Comparison of ENCODE assay signal across 8 cellular contexts in genomic region chr6:28334272-28335039, GRCh38. TPM values are rescaled to one million over a fixed set of nuclear protein-coding genes. Genes with fewer than 3 reads are reported as not detected.
DNase-seq lines count a peak whose midpoint lies in the region; ATAC-seq, FAIRE-seq and TF ChIP-seq lines count a peak whose summit lies in the region.

No MANE protein-coding gene starts in this region.

- H3K79me2 ChIP-seq in HepG2 (ENCODE audit: insufficient read depth, low read length) = peaks cover 9% of the 10 kb centered on the region

- POLR2A ChIA-PET in HepG2 (lab: Yijun Ruan, JAX) = interaction anchor here (1.0 to 4.9 kb wide), 16 partner anchors 7 to 496 kb away, joined by 3 to 108 read pairs (median 10); partner anchors contain the start of genes PGBD1, ZKSCAN3, ZKSCAN8 and ZSCAN26

- TF ChIP-seq EP300 in HepG2 (IDR thresholded peaks at IDR 0.05; ENCODE audit: low read depth in 2 of 2, low read length in 2 of 2) = no peak
- TF ChIP-seq EP300 in HepG2 (CRISPR knock-in tag; IDR thresholded peaks at IDR 0.05; ENCODE audit: borderline replicate concordance) = no peak

- H3K9me3 ChIP-seq in WERI-Rb-1 (ENCODE audit: severe bottlenecking) = no peaks in the 10 kb centered on the region
- H3K9me3 ChIP-seq in HepG2 (ENCODE audit: low read length) = no peaks in the 10 kb centered on the region
- H3K9me3 ChIP-seq in spleen = peaks cover 0 to 1% (median 0%) of the 10 kb centered on the region in 8 donors

- peak overlapping the region; percentile 87 for H3K4me2 ChIP-seq in HepG2 (ENCODE audit: low read depth, low read length)

- H4K20me1 ChIP-seq in HepG2 (ENCODE audit: insufficient read depth, low read length) = no peaks in the 10 kb centered on the region

- H3K9me3 Mint-ChIP-seq in activated T-cell treated with anti-CD3 and anti-CD28 coated beads, Interleukin-2, amount 50 U/mL, for 4 hours = no peaks in the 10 kb centered on the region

- ATAC-seq in HepG2 = no peak
- ATAC-seq in activated T-cell treated with anti-CD3 and anti-CD28 coated beads, Interleukin-2, amount 50 U/mL, for 4 hours = no peak
- no peak for ATAC-seq in GM21423 (IDR thresholded peaks at IDR 0.05; ENCODE audit: unreplicated experiment)
- ATAC-seq in GM18511 (IDR thresholded peaks at IDR 0.05; ENCODE audit: unreplicated experiment) = no peak
- no peak for ATAC-seq in GM19452 (IDR thresholded peaks at IDR 0.05; ENCODE audit: unreplicated experiment)

- FAIRE-seq in HepG2 (lab: Jason Lieb, UNC) = no peak

- CTCF ChIA-PET in HepG2 (lab: Yijun Ruan, JAX; ENCODE audit: low intra/inter-chr PET ratio, low total read pairs) = no interaction called here

- no peak for TF ChIP-seq CTCF in WERI-Rb-1 (IDR thresholded peaks at IDR 0.05; ENCODE audit: low read depth, low read length)
- no peak for TF ChIP-seq CTCF in HepG2 (CRISPR knock-in tag; IDR thresholded peaks at IDR 0.05)
- no peak for TF ChIP-seq CTCF in spleen (IDR thresholded peaks at IDR 0.05 in 8 of 11, conservative IDR thresholded peaks at IDR 0.05 in 3 of 11)

- TF ChIP-seq POLR2A in HepG2 (IDR thresholded peaks at IDR 0.05; ENCODE audit: insufficient read depth in 1 of 2, low read depth in 2 of 2, low read length in 2 of 2) (no peak), spleen (IDR thresholded peaks at IDR 0.05) (no peak)

- no peaks in the 10 kb centered on the region for H3K36me3 Mint-ChIP-seq in activated T-cell treated with anti-CD3 and anti-CD28 coated beads, Interleukin-2, amount 50 U/mL, for 4 hours (ENCODE audit: insufficient read depth)

- H3K27ac ChIP-seq in WERI-Rb-1 = peak overlapping the region; percentile 99
- H3K27ac ChIP-seq in HepG2 (ENCODE audit: extremely low read length, insufficient read depth, low read length) = peak overlapping the region; percentile 96
- peak overlapping the region; percentile 92 to 97 (median 95) for H3K27ac ChIP-seq in spleen

- peak overlapping the region; percentile 88 for H3K9ac ChIP-seq in HepG2 (ENCODE audit: insufficient read depth, low read depth, low read length)

- DNase-seq in WERI-Rb-1 = no peak
- DNase-seq in HepG2 (ENCODE audit: low spot score) = no peak
- DNase-seq in spleen = no peak
- DNase-seq in activated T-cell treated with anti-CD3 and anti-CD28 coated beads, Interleukin-2, amount 50 U/mL, for 4 hours = no peak

- TF ChIP-seq RAD21 in HepG2 (CRISPR knock-in tag; IDR thresholded peaks at IDR 0.05) = no peak

- H3K4me1 ChIP-seq in HepG2 (ENCODE audit: insufficient read depth, low read length) (peaks cover 25% of the 10 kb centered on the region), spleen (peaks cover 15 to 28% (median 18%) of the 10 kb centered on the region in 6 donors)

- peaks cover 8% of the 10 kb centered on the region for H3K4me1 Mint-ChIP-seq in activated T-cell treated with anti-CD3 and anti-CD28 coated beads, Interleukin-2, amount 50 U/mL, for 4 hours (ENCODE audit: low read depth)

- in situ Hi-C loops in HepG2 (cut with HindIII; ENCODE audit: extremely low pct_ligation_motif_present, low pct_unique_long_range_greater_than_20kb) = no loop called here

- no TSS peak for BruUV-seq in HepG2 (replicated peaks; lab: Mats Ljungman, UMichigan)

- peak overlapping the region; percentile 94; the same call in 1 of the 2 replicates for H3K4me3 ChIP-seq in GM08714 (ENCODE audit: low read length)
- no peak overlapping the region for H3K4me3 ChIP-seq in WERI-Rb-1 (ENCODE audit: low read depth, low read length)
- peak overlapping the region; percentile 42 to 94 (median 80); a peak in 5 of 6 replicates for H3K4me3 ChIP-seq in HepG2 (replicated peaks in 1 of 3; ENCODE audit: insufficient read depth in 1 of 3, low read depth in 2 of 3, low read length in 3 of 3)
- peak overlapping the region in 2 of 8 donors; percentile 58 to 73 for H3K4me3 ChIP-seq in spleen

- H3K27me3 ChIP-seq in WERI-Rb-1 (ENCODE audit: insufficient read depth, low read depth, severe bottlenecking) (no peaks in the 10 kb centered on the region), HepG2 (ENCODE audit: control insufficient read depth in 1 of 2, insufficient read depth in 2 of 2, low read length in 2 of 2) (no peaks in the 10 kb centered on the region; a peak in 1 of 5 replicates), spleen (replicated peaks in 1 of 7) (no peaks in the 10 kb centered on the region)

- no peaks in the 10 kb centered on the region for H3K27me3 Mint-ChIP-seq in activated T-cell treated with anti-CD3 and anti-CD28 coated beads, Interleukin-2, amount 50 U/mL, for 4 hours (ENCODE audit: low read depth)

- H3K4me3 Mint-ChIP-seq in activated T-cell treated with anti-CD3 and anti-CD28 coated beads, Interleukin-2, amount 50 U/mL, for 4 hours = no peak overlapping the region

- no peak overlapping the region for H2AFZ ChIP-seq in HepG2 (ENCODE audit: low read length)

- 95% methylated on average over 7 of the region's 7 CpGs for WGBS in HepG2 (ENCODE audit: low lambda C conversion rate)
- 79 to 93% (median 81%) methylated on average over 7 of the region's 7 CpGs for WGBS in spleen, 5 donors

- peaks cover 5% of the 10 kb centered on the region; the same call in 1 of the 2 replicates for H3K36me3 ChIP-seq in WERI-Rb-1
- no peaks in the 10 kb centered on the region for H3K36me3 ChIP-seq in HepG2 (replicated peaks in 1 of 2; ENCODE audit: control insufficient read depth in 1 of 2, insufficient read depth in 2 of 2, low read length in 2 of 2)
- peaks cover 0 to 1% (median 0%) of the 10 kb centered on the region in 6 donors for H3K36me3 ChIP-seq in spleen

- intact Hi-C loops in HepG2 (cut with micrococcal nuclease; ENCODE audit: unreplicated experiment) (loop anchor here (1.0 kb wide), 2 partner anchors 10 to 11 kb away; no protein-coding TSS in a partner anchor), spleen (cut with DNase I; ENCODE audit: low total_unique reads) (no loop called here)

RNA-seq across cellular contexts. Expression of gene ZSCAN31, which starts 1.5 kb away (rescaled TPM):
- total RNA-seq in HepG2 (2016; rRNA removed; fragmentation: Illumina TruSeq; extraction: Trizol) (6.2 and 7.2 TPM in 2 replicates), spleen (10 to 100 TPM in 1 of 7 donors, 1 to 10 TPM in 6; 2.8 to 13.7 (median 4.2) TPM)
- total RNA-seq in HepG2 (2016; cell fraction: cytosol; rRNA removed; fragmentation: Illumina TruSeq; extraction: Trizol; ENCODE audit: low read depth) = 3.0 and 3.6 TPM in 2 replicates
- total RNA-seq in HepG2 (2016; cell fraction: insoluble cytoplasmic fraction; rRNA removed; fragmentation: Illumina TruSeq; extraction: Trizol) = 7.3 and 8.3 TPM in 2 replicates
- 6.2 and 10.2 TPM in 2 replicates for total RNA-seq in HepG2 (2016; cell fraction: membrane; rRNA removed; fragmentation: Illumina TruSeq; extraction: Trizol)
- 4.9 and 6.5 TPM in 2 replicates for total RNA-seq in HepG2 (2016; cell fraction: nucleus; rRNA removed; fragmentation: Illumina TruSeq; extraction: Trizol)
- polyA plus RNA-seq in HepG2 (2011; rRNA removed) (3.6 and 5.3 TPM in 2 replicates), spleen (1 to 10 TPM; 1.2 to 2.5 (median 1.7) TPM)
- polyA plus RNA-seq in HepG2 (2011; cell fraction: cytosol; rRNA removed) = 2.6 and 3.6 TPM in 2 replicates
- 3.9 and 4.9 TPM in 2 replicates for polyA plus RNA-seq in HepG2 (2011; cell fraction: nucleus; rRNA removed)
- polyA plus RNA-seq in HepG2 (2012) = 4.8 and 4.9 TPM in 2 replicates
- 1.6 and 2.0 TPM in 2 replicates for polyA plus RNA-seq in HepG2 (2016; cell fraction: cytosol; fragmentation: Illumina TruSeq; extraction: Trizol; ENCODE audit: low read depth)
- polyA plus RNA-seq in HepG2 (2016; cell fraction: insoluble cytoplasmic fraction; fragmentation: Illumina TruSeq; extraction: Trizol; ENCODE audit: low read depth) = 5.7 TPM in 2 replicates
- 2.2 and 2.3 TPM in 2 replicates for polyA plus RNA-seq in HepG2 (2016; cell fraction: membrane; fragmentation: Illumina TruSeq; extraction: Trizol; ENCODE audit: low read depth)
- polyA plus RNA-seq in HepG2 (2016; cell fraction: nucleus; fragmentation: Illumina TruSeq; extraction: Trizol; ENCODE audit: insufficient read depth, low read depth) = 4.4 and 7.8 TPM in 2 replicates
- 7.2 and 8.6 TPM in 2 replicates for polyA minus RNA-seq in HepG2 (2011; rRNA and poly(A)+ RNA removed; ENCODE audit: low replicate concordance)
- 5.3 and 5.4 TPM in 2 replicates for polyA minus RNA-seq in HepG2 (2011; cell fraction: cytosol; rRNA and poly(A)+ RNA removed)
- 7.1 and 8.2 TPM in 2 replicates for polyA minus RNA-seq in HepG2 (2011; cell fraction: nucleus; rRNA and poly(A)+ RNA removed)
- total RNA-seq in activated T-cell treated with anti-CD3 and anti-CD28 coated beads, Interleukin-2, amount 50 U/mL, for 4 hours = 1 to 10 TPM in 1 of 3 donors, under 1 TPM in 2; 0.76 to 1.5 (median 0.83) TPM

RNA-seq across cellular contexts. Expression of gene ZKSCAN3, which starts 15.3 kb away (rescaled TPM):
- 7.4 and 8.1 TPM in 2 replicates for total RNA-seq in HepG2 (2016; rRNA removed; fragmentation: Illumina TruSeq; extraction: Trizol)
- total RNA-seq in HepG2 (2016; cell fraction: cytosol; rRNA removed; fragmentation: Illumina TruSeq; extraction: Trizol; ENCODE audit: low read depth) = 1.1 and 1.3 TPM in 2 replicates
- 5.8 and 7.9 TPM in 2 replicates for total RNA-seq in HepG2 (2016; cell fraction: insoluble cytoplasmic fraction; rRNA removed; fragmentation: Illumina TruSeq; extraction: Trizol)
- total RNA-seq in HepG2 (2016; cell fraction: membrane; rRNA removed; fragmentation: Illumina TruSeq; extraction: Trizol) = 4.5 and 4.9 TPM in 2 replicates
- 3.8 and 5.4 TPM in 2 replicates for total RNA-seq in HepG2 (2016; cell fraction: nucleus; rRNA removed; fragmentation: Illumina TruSeq; extraction: Trizol)
- 3.3 and 3.6 TPM in 2 replicates for polyA plus RNA-seq in HepG2 (2011; rRNA removed)
- polyA plus RNA-seq in HepG2 (2011; cell fraction: cytosol; rRNA removed) = 2.0 and 2.2 TPM in 2 replicates
- polyA plus RNA-seq in HepG2 (2011; cell fraction: nucleus; rRNA removed) = 2.8 and 4.3 TPM in 2 replicates
- polyA plus RNA-seq in HepG2 (2012) = 1.8 and 3.3 TPM in 2 replicates
- polyA plus RNA-seq in HepG2 (2016; cell fraction: cytosol; fragmentation: Illumina TruSeq; extraction: Trizol; ENCODE audit: low read depth) = 0.74 and 0.85 TPM in 2 replicates
- 4.8 and 5.6 TPM in 2 replicates for polyA plus RNA-seq in HepG2 (2016; cell fraction: insoluble cytoplasmic fraction; fragmentation: Illumina TruSeq; extraction: Trizol; ENCODE audit: low read depth)
- 2.0 and 2.3 TPM in 2 replicates for polyA plus RNA-seq in HepG2 (2016; cell fraction: membrane; fragmentation: Illumina TruSeq; extraction: Trizol; ENCODE audit: low read depth)
- 8.6 and 9.9 TPM in 2 replicates for polyA plus RNA-seq in HepG2 (2016; cell fraction: nucleus; fragmentation: Illumina TruSeq; extraction: Trizol; ENCODE audit: insufficient read depth, low read depth)
- 1.5 and 2.8 TPM in 2 replicates for polyA minus RNA-seq in HepG2 (2011; rRNA and poly(A)+ RNA removed; ENCODE audit: low replicate concordance)
- polyA minus RNA-seq in HepG2 (2011; cell fraction: cytosol; rRNA and poly(A)+ RNA removed) = 3.0 and 3.1 TPM in 2 replicates
- 4.4 and 7.8 TPM in 2 replicates for polyA minus RNA-seq in HepG2 (2011; cell fraction: nucleus; rRNA and poly(A)+ RNA removed)
- 1 to 10 TPM; 4.9 to 8.4 (median 7.1) TPM for total RNA-seq in spleen
- polyA plus RNA-seq in spleen = 1 to 10 TPM; 1.0 to 2.2 (median 1.6) TPM
- total RNA-seq in activated T-cell treated with anti-CD3 and anti-CD28 coated beads, Interleukin-2, amount 50 U/mL, for 4 hours = 1 to 10 TPM; 1.9 to 2.4 (median 2.3) TPM

RNA-seq across cellular contexts. Expression of gene PGBD1, which starts 53.1 kb away (rescaled TPM):
- 6.9 and 8.5 TPM in 2 replicates for total RNA-seq in HepG2 (2016; rRNA removed; fragmentation: Illumina TruSeq; extraction: Trizol)
- 1.3 and 1.9 TPM in 2 replicates for total RNA-seq in HepG2 (2016; cell fraction: cytosol; rRNA removed; fragmentation: Illumina TruSeq; extraction: Trizol; ENCODE audit: low read depth)
- total RNA-seq in HepG2 (2016; cell fraction: insoluble cytoplasmic fraction; rRNA removed; fragmentation: Illumina TruSeq; extraction: Trizol) = 7.2 and 8.1 TPM in 2 replicates
- 3.5 and 4.3 TPM in 2 replicates for total RNA-seq in HepG2 (2016; cell fraction: membrane; rRNA removed; fragmentation: Illumina TruSeq; extraction: Trizol)
- 6.9 and 7.1 TPM in 2 replicates for total RNA-seq in HepG2 (2016; cell fraction: nucleus; rRNA removed; fragmentation: Illumina TruSeq; extraction: Trizol)
- polyA plus RNA-seq in HepG2 (2011; rRNA removed) = 3.6 and 4.3 TPM in 2 replicates
- 1.8 and 2.8 TPM in 2 replicates for polyA plus RNA-seq in HepG2 (2011; cell fraction: cytosol; rRNA removed)
- 4.7 and 6.6 TPM in 2 replicates for polyA plus RNA-seq in HepG2 (2011; cell fraction: nucleus; rRNA removed)
- polyA plus RNA-seq in HepG2 (2012) = 3.9 and 4.6 TPM in 2 replicates
- 1.0 and 1.2 TPM in 2 replicates for polyA plus RNA-seq in HepG2 (2016; cell fraction: cytosol; fragmentation: Illumina TruSeq; extraction: Trizol; ENCODE audit: low read depth)
- polyA plus RNA-seq in HepG2 (2016; cell fraction: insoluble cytoplasmic fraction; fragmentation: Illumina TruSeq; extraction: Trizol; ENCODE audit: low read depth) = 5.7 and 6.1 TPM in 2 replicates
- polyA plus RNA-seq in HepG2 (2016; cell fraction: membrane; fragmentation: Illumina TruSeq; extraction: Trizol; ENCODE audit: low read depth) = 2.3 and 2.4 TPM in 2 replicates
- 10.1 and 10.5 TPM in 2 replicates for polyA plus RNA-seq in HepG2 (2016; cell fraction: nucleus; fragmentation: Illumina TruSeq; extraction: Trizol; ENCODE audit: insufficient read depth, low read depth)
- polyA minus RNA-seq in HepG2 (2011; rRNA and poly(A)+ RNA removed; ENCODE audit: low replicate concordance) = 2.1 and 5.3 TPM in 2 replicates
- polyA minus RNA-seq in HepG2 (2011; cell fraction: cytosol; rRNA and poly(A)+ RNA removed) = 1.4 and 2.2 TPM in 2 replicates
- 6.2 and 8.1 TPM in 2 replicates for polyA minus RNA-seq in HepG2 (2011; cell fraction: nucleus; rRNA and poly(A)+ RNA removed)
- 1 to 10 TPM; 2.7 to 7.8 (median 4.5) TPM for total RNA-seq in spleen
- 1 to 10 TPM; 1.6 to 3.1 (median 2.4) TPM for polyA plus RNA-seq in spleen
- total RNA-seq in activated T-cell treated with anti-CD3 and anti-CD28 coated beads, Interleukin-2, amount 50 U/mL, for 4 hours = 1 to 10 TPM; 1.7 to 2.7 (median 2.3) TPM
